8 cellular contexts compared by ENCODE assay signal in the genomic region with DNA sequence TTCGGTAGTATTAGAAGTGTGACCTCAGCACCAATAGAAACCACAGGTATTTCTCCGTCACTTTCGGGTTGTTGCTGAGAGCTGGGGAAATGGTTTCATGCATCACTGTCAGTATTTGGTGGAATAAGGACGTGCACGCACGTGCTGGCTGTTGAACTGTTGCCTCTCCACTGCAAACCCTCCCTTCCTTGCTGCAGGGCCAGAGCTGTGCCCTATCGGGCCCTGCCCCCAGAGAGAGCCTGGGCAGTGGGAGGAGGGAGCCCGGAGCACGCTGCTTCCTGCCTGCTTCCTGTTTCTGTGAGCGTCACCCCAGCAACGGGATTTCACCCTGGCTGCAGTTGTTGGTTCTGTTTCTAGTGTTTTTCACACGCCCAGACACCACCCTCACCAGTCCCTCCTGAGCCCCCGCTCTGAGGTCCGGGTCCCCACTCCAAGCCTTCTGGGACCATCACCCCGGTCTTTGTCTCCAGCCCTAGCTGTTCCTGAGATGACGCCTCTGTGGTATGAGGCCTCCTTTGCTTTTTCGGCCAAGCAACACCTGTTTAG. TPM values are rescaled to one million over a fixed set of nuclear protein-coding genes. Genes with fewer than 3 reads are reported as not detected.
DNase-seq lines count a peak whose midpoint lies in the region; ATAC-seq and TF ChIP-seq lines count a peak whose summit lies in the region.

No MANE protein-coding gene starts in this region.

- ATAC-seq in GM18499 (IDR thresholded peaks at IDR 0.05; ENCODE audit: insufficient read depth, unreplicated experiment): peak; percentile 74
- ATAC-seq in HG02759 (IDR thresholded peaks at IDR 0.05; ENCODE audit: unreplicated experiment): peak; percentile 87
- peak; percentile 84 for ATAC-seq in lung (ENCODE audit: insufficient read depth, low FRiP score)

- H3K36me3 ChIP-seq in lung (ENCODE audit: control insufficient read depth in 2 of 2, insufficient read depth in 2 of 2, low read length in 2 of 2): no peaks in the 10 kb centered on the region

- no peaks in the 10 kb centered on the region for H3K9me3 ChIP-seq in lung (ENCODE audit: control insufficient read depth in 2 of 2, insufficient read depth in 1 of 2, low read length in 1 of 2)

- DNase-seq in NCI-H2029 treated with DMSO at 0.1 percent for 48 hours (lab: John Stamatoyannopoulos, UW) (peak; percentile 60), coronary artery (ENCODE audit: low spot score) (peak; percentile 96), lung (ENCODE audit: low spot score) (peak; percentile 89), NCI-H524 treated with DMSO at 0.1 percent for 48 hours (lab: John Stamatoyannopoulos, UW) (no peak)
- DNase-seq in activated CD4-positive, alpha-beta T cell treated with anti-CD3 and anti-CD28 coated beads for 1 hour: peak; percentile 69
- DNase-seq in stimulated activated CD8-positive, alpha-beta memory T cell treated with anti-CD3 and anti-CD28 coated beads, Interleukin-12 subunit alpha, Interleukin-12 subunit beta, amount 100 ng/mL, for 1 hour (ENCODE audit: low read depth): peak; percentile 73

- 4 to 8% methylated on average over 17 of the region's 17 CpGs for WGBS in lung, 2 donors

- H3K27ac ChIP-seq in coronary artery (peak overlapping the region; percentile 93 to 96), lung (ENCODE audit: low read depth in 1 of 2, low read length in 1 of 2) (peak overlapping the region; percentile 48 to 98)

- no peak for TF ChIP-seq CTCF in coronary artery (IDR thresholded peaks at IDR 0.05)
- TF ChIP-seq CTCF in lung (IDR thresholded peaks at IDR 0.05; ENCODE audit: control extremely low read depth, extremely low read depth): no peak

- peak overlapping the region; percentile 60 for H3K4me3 ChIP-seq in coronary artery
- no peak overlapping the region for H3K4me3 ChIP-seq in lung

- peaks cover 17 to 38% of the 10 kb centered on the region in 2 donors for H3K4me1 ChIP-seq in lung (ENCODE audit: control insufficient read depth in 2 of 2, insufficient read depth in 2 of 2, low read length in 2 of 2)

- H3K27me3 ChIP-seq in lung (ENCODE audit: control insufficient read depth, insufficient read depth): no peaks in the 10 kb centered on the region

RNA-seq across cellular contexts. Expression of gene LRRFIP1, which starts 47.4 kb away (rescaled TPM):
- 100 to 1,000 TPM; 107 to 194 TPM for total RNA-seq in lung
- polyA plus RNA-seq in lung: 10 to 100 TPM; 79.7 to 81.1 TPM
